11 cellular contexts compared by ENCODE assay signal in genomic region chr16:23433261-23433920, GRCh38.
"Had no signal": no experiment of that assay in that cellular context is flagged by ENCODE, and none has a peak within 500 bp of the region (broad histone marks: within the 10 kb centered on the region; RNA-seq: fewer than 3 reads in every experiment).

No MANE protein-coding gene starts in this region.

- H3K4me3 ChIP-seq: body of pancreas, heart left ventricle, testis had no signal

- DNase-seq: activated CD4-positive, alpha-beta T cell treated with anti-CD3 and anti-CD28 coated beads, Interleukin-2, amount 50 U/mL, for 4 hours; activated CD4-positive, CD25-positive, alpha-beta regulatory T cell treated with anti-CD3 and anti-CD28 coated beads, Interleukin-2, amount 50 U/mL, for 72 hours; activated naive CD4-positive, alpha-beta T cell treated with anti-CD3 and anti-CD28 coated beads, Interleukin-2, amount 50 U/mL, for 16 hours; activated T-cell treated with anti-CD3 and anti-CD28 coated beads, Interleukin-2, amount 50 U/mL, for 1 hour; amniotic stem cell; body of pancreas; heart left ventricle; stimulated activated CD4-positive, alpha-beta T cell treated with anti-CD3 and anti-CD28 coated beads, Interleukin-4, amount 100 ng/mL, for 24 hours; T-helper 9 cell; testis had no signal

- H3K27ac ChIP-seq: body of pancreas, heart left ventricle, testis had no signal

- H3K9me3 ChIP-seq: body of pancreas, heart left ventricle, testis had no signal

- ATAC-seq: natural killer cell treated with Interleukin-12 subunit alpha and Interleukin-12 subunit beta and Interleukin-15 and Interleukin-18, amount 100 ng/mL, for 72 hours had no signal

- H3K4me1 ChIP-seq: testis had no signal

- H3K27me3 ChIP-seq: body of pancreas, heart left ventricle, testis had no signal
